ENCODE assay signal across 26 cellular contexts in genomic region chr6:163602851-163603250, GRCh38.
"Had no signal": no experiment of that assay in that cellular context is flagged by ENCODE, and none has a peak within 500 bp of the region (broad histone marks: within the 10 kb centered on the region; RNA-seq: fewer than 3 reads in every experiment).

No MANE protein-coding gene starts in this region.

- H3K4me1 Mint-ChIP-seq: mesothelial cell of epicardium had no signal

- H3K9me3 ChIP-seq: esophagus squamous epithelium, gastrocnemius medialis, lower lobe of right lung, mucosa of descending colon had no signal

- H3K4me1 ChIP-seq: esophagus squamous epithelium, gastrocnemius medialis, left lung, lower lobe of right lung had no signal

- H3K9me3 Mint-ChIP-seq: mesothelial cell of epicardium had no signal

- H3K4me3 ChIP-seq: coronary artery, dorsolateral prefrontal cortex, esophagus squamous epithelium, gastrocnemius medialis, heart right ventricle, left lung, lower lobe of right lung, mucosa of descending colon had no signal

- ATAC-seq: esophagus mucosa, gastrocnemius medialis, heart right ventricle, left cardiac atrium, left lung, left ventricle myocardium superior, lower lobe of right lung, mucosa of descending colon had no signal

- H3K36me3 Mint-ChIP-seq: mesothelial cell of epicardium had no signal

- DNase-seq: dermis blood vessel endothelial cell; dorsolateral prefrontal cortex; effector CD4-positive, alpha-beta T cell; effector memory CD4-positive, alpha-beta T cell; erythroblast; esophagus squamous epithelium; foreskin fibroblast; foreskin melanocyte; gastrocnemius medialis; glutamatergic neuron; heart right ventricle; hippocampal formation; left cardiac atrium; left lung; left ventricle myocardium superior; lower lobe of right lung; mesenchymal stem cell; mucosa of descending colon had no signal

- H3K27ac Mint-ChIP-seq: mesothelial cell of epicardium had no signal

- H3K4me3 Mint-ChIP-seq: mesothelial cell of epicardium had no signal

- H3K27me3 ChIP-seq: dorsolateral prefrontal cortex, esophagus squamous epithelium, gastrocnemius medialis, heart right ventricle, left lung had no signal

- FAIRE-seq: colon, endometrium, islet of Langerhans, keratinocyte had no signal

- H3K36me3 ChIP-seq: esophagus squamous epithelium, gastrocnemius medialis, heart right ventricle, left lung, lower lobe of right lung had no signal

- H3K27ac ChIP-seq: coronary artery, dorsolateral prefrontal cortex, epithelial cell of prostate, esophagus squamous epithelium, gastrocnemius medialis, heart right ventricle, left lung, lower lobe of right lung had no signal
